In genomic region chr2:27428978-27429541, GRCh38 we compare ENCODE assay signal across 2 cellular contexts.
TF ChIP-seq lines count a peak whose summit lies in the region.

No MANE protein-coding gene starts in this region.

TF ChIP-seq in IMR-90, 13 proteins besides CTCF, POLR2A, EP300 and RAD21:
- TF ChIP-seq, protein P1, sequence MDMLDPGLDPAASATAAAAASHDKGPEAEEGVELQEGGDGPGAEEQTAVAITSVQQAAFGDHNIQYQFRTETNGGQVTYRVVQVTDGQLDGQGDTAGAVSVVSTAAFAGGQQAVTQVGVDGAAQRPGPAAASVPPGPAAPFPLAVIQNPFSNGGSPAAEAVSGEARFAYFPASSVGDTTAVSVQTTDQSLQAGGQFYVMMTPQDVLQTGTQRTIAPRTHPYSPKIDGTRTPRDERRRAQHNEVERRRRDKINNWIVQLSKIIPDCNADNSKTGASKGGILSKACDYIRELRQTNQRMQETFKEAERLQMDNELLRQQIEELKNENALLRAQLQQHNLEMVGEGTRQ (IDR thresholded peaks at IDR 0.05; ENCODE audit: low read depth, low read length), result no peak
- TF ChIP-seq BHLHE40 (IDR thresholded peaks at IDR 0.05; ENCODE audit: low read depth, low read length), result 0 out of 2 replicates have a peak, but pooled peaks have one; percentile 56
- peak; percentile 71; the same call in 1 of the 2 replicates for TF ChIP-seq MXI1 (IDR thresholded peaks at IDR 0.05; ENCODE audit: borderline replicate concordance, low read depth, low read length)

TF ChIP-seq in SK-N-SH, 30 proteins besides CTCF, POLR2A, EP300 and RAD21:
- no peak for TF ChIP-seq GABPA (IDR thresholded peaks at IDR 0.05; ENCODE audit: low read depth)
- TF ChIP-seq PBX3 (IDR thresholded peaks at IDR 0.05), result no peak
- TF ChIP-seq SMC3 (IDR thresholded peaks at IDR 0.05; ENCODE audit: low read depth, low read length), result no peak
- peak; percentile 64 for TF ChIP-seq SIN3A (IDR thresholded peaks at IDR 0.05; ENCODE audit: borderline replicate concordance, low read depth, low read length)
- TF ChIP-seq EZH2phosphoT487 (IDR thresholded peaks at IDR 0.05; ENCODE audit: borderline replicate concordance, low read depth), result no peak
- peak; percentile 48; the same call in 1 of the 2 replicates for TF ChIP-seq REST (IDR thresholded peaks at IDR 0.05; ENCODE audit: low read depth, low read length)
- TF ChIP-seq POLR2AphosphoS5 (IDR thresholded peaks at IDR 0.05; ENCODE audit: low read depth, low read length), result no peak
- TF ChIP-seq TAF1 (IDR thresholded peaks at IDR 0.05; ENCODE audit: borderline replicate concordance, low read depth, low read length), result peak; percentile 31; the same call in 1 of the 2 replicates
- no peak for TF ChIP-seq TCF12 (IDR thresholded peaks at IDR 0.05)
- TF ChIP-seq CHD2 (IDR thresholded peaks at IDR 0.05; ENCODE audit: low read length, partially characterized antibody), result peak; percentile 10
- TF ChIP-seq NFIC (IDR thresholded peaks at IDR 0.05; ENCODE audit: borderline replicate concordance), result no peak
- TF ChIP-seq, protein P2, sequence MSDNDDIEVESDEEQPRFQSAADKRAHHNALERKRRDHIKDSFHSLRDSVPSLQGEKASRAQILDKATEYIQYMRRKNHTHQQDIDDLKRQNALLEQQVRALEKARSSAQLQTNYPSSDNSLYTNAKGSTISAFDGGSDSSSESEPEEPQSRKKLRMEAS (IDR thresholded peaks at IDR 0.05; ENCODE audit: low read depth), result no peak; the same call in 1 of the 2 replicates
- no peak for TF ChIP-seq TEAD4 (IDR thresholded peaks at IDR 0.05; ENCODE audit: borderline replicate concordance, insufficient read depth)
- peak; percentile 86 for TF ChIP-seq NRF1 (IDR thresholded peaks at IDR 0.05; ENCODE audit: low read depth, low read length)
- TF ChIP-seq YY1 (IDR thresholded peaks at IDR 0.05; ENCODE audit: low read depth), result no peak
- TF ChIP-seq RFX5 (IDR thresholded peaks at IDR 0.05; ENCODE audit: low read length), result 0 out of 2 replicates have a peak, but pooled peaks have one; percentile 18
- 0 out of 2 replicates have a peak, but pooled peaks have one; percentile 36 for TF ChIP-seq RCOR1 (IDR thresholded peaks at IDR 0.05; ENCODE audit: low read length)
- TF ChIP-seq MXI1 (IDR thresholded peaks at IDR 0.05; ENCODE audit: low read depth, low read length), result peak; percentile 88
